In the genomic region with DNA sequence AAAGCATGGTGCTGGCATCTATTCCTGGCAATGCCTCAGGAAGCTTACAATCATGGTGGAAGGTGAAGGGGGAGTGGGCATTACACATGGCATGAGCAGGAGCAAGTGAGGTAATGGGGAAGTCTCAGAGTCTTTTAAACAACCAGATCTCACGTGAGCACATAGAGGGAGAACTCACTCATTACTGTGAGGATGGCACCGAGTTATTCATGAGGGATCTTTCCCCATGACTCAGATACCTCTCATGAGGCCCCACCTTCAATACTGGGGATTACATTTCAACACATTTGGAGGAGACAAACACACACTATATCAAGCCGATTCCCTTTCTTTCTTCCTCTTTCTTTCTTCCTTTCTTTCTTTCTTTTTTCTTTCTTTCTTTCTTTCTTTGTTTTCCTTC, we compare ENCODE assay signal across 20 cellular contexts. TPM values are rescaled to one million over a fixed set of nuclear protein-coding genes. Genes with fewer than 3 reads are reported as not detected.
DNase-seq lines count a peak whose midpoint lies in the region; ATAC-seq lines count a peak whose summit lies in the region.
"Had no signal": no experiment of that assay in that cellular context is flagged by ENCODE, and none has a peak within 500 bp of the region (broad histone marks: within the 10 kb centered on the region; RNA-seq: fewer than 3 reads in every experiment).

No MANE protein-coding gene starts in this region.

- H3K4me3 Mint-ChIP-seq in activated T-helper 17 cell treated with anti-CD3 and anti-CD28 coated beads, Interleukin-2, amount 50 U/mL, for 72 hours, result no peak overlapping the region
- no peak overlapping the region for H3K4me3 Mint-ChIP-seq in effector memory CD8-positive, alpha-beta T cell
- H3K4me3 Mint-ChIP-seq: activated naive CD4-positive, alpha-beta T cell treated with anti-CD3 and anti-CD28 coated beads, Interleukin-2, amount 50 U/mL, for 24 hours; activated T-cell treated with anti-CD3 and anti-CD28 coated beads, Interleukin-2, amount 50 U/mL, for 4 hours had no signal

- no peaks in the 10 kb centered on the region for H3K9me3 Mint-ChIP-seq in activated T-helper 17 cell treated with anti-CD3 and anti-CD28 coated beads, Interleukin-2, amount 50 U/mL, for 72 hours
- no peaks in the 10 kb centered on the region for H3K9me3 Mint-ChIP-seq in effector memory CD8-positive, alpha-beta T cell
- H3K9me3 Mint-ChIP-seq: activated naive CD4-positive, alpha-beta T cell treated with anti-CD3 and anti-CD28 coated beads, Interleukin-2, amount 50 U/mL, for 24 hours; activated T-cell treated with anti-CD3 and anti-CD28 coated beads, Interleukin-2, amount 50 U/mL, for 4 hours had no signal

- no peak overlapping the region for H3K27ac Mint-ChIP-seq in activated T-helper 17 cell treated with anti-CD3 and anti-CD28 coated beads, Interleukin-2, amount 50 U/mL, for 72 hours
- H3K27ac Mint-ChIP-seq in effector memory CD8-positive, alpha-beta T cell, result no peak overlapping the region
- H3K27ac Mint-ChIP-seq: activated naive CD4-positive, alpha-beta T cell treated with anti-CD3 and anti-CD28 coated beads, Interleukin-2, amount 50 U/mL, for 24 hours had no signal

- no peaks in the 10 kb centered on the region for H3K4me1 Mint-ChIP-seq in activated T-helper 17 cell treated with anti-CD3 and anti-CD28 coated beads, Interleukin-2, amount 50 U/mL, for 72 hours
- H3K4me1 Mint-ChIP-seq in effector memory CD8-positive, alpha-beta T cell (ENCODE audit: low read depth in 2 of 2), result no peaks in the 10 kb centered on the region
- H3K4me1 Mint-ChIP-seq: activated naive CD4-positive, alpha-beta T cell treated with anti-CD3 and anti-CD28 coated beads, Interleukin-2, amount 50 U/mL, for 24 hours had no signal

- peak; percentile 39 for DNase-seq in EL
- peak; percentile 83 for DNase-seq in HT1080 (ENCODE audit: low read depth)
- peak; percentile 71 for DNase-seq in kidney tubule cell (ENCODE audit: low spot score)
- no peak for DNase-seq in effector memory CD8-positive, alpha-beta T cell
- no peak for DNase-seq in OCI-M2 (lab: John Stamatoyannopoulos, UW; ENCODE audit: unreplicated experiment)
- DNase-seq in GM03348 (ENCODE audit: low spot score), result no peak
- DNase-seq: activated CD4-positive, alpha-beta T cell treated with anti-CD3 and anti-CD28 coated beads, Interleukin-2, amount 50 U/mL, for 48 hours; activated T-cell treated with anti-CD3 and anti-CD28 coated beads, Interleukin-2, amount 50 U/mL, for 4 hours; colonic mucosa; COR-L47; GOT3; lower lobe of right lung; MV-4-11; NCI-H2081 treated with DMSO at 0.1 percent for 48 hours; stimulated activated CD4-positive, alpha-beta T cell treated with anti-CD3 and anti-CD28 coated beads, Interleukin-4, amount 100 ng/mL, for 24 hours had no signal

- no peaks in the 10 kb centered on the region for H3K36me3 Mint-ChIP-seq in activated T-helper 17 cell treated with anti-CD3 and anti-CD28 coated beads, Interleukin-2, amount 50 U/mL, for 72 hours (ENCODE audit: low read depth)
- no peaks in the 10 kb centered on the region for H3K36me3 Mint-ChIP-seq in effector memory CD8-positive, alpha-beta T cell (ENCODE audit: insufficient read depth)
- H3K36me3 Mint-ChIP-seq: activated naive CD4-positive, alpha-beta T cell treated with anti-CD3 and anti-CD28 coated beads, Interleukin-2, amount 50 U/mL, for 24 hours had no signal

- peak; percentile 59 for ATAC-seq in activated T-helper 17 cell treated with anti-CD3 and anti-CD28 coated beads, Interleukin-2, amount 50 U/mL, for 72 hours (replicated peaks)
- no peak for ATAC-seq in effector memory CD8-positive, alpha-beta T cell (replicated peaks)
- no peak for ATAC-seq in HG02798 (IDR thresholded peaks at IDR 0.05; ENCODE audit: poor library complexity, unreplicated experiment)
- ATAC-seq: activated T-cell treated with anti-CD3 and anti-CD28 coated beads, Interleukin-2, amount 50 U/mL, for 4 hours; lower lobe of right lung; Panc1; SK-N-SH treated with all-trans-retinoic acid at 6 μM for 48 hours had no signal

- H3K27me3 Mint-ChIP-seq in activated T-helper 17 cell treated with anti-CD3 and anti-CD28 coated beads, Interleukin-2, amount 50 U/mL, for 72 hours, result peaks cover 21% of the 10 kb centered on the region
- peaks cover 16 to 26% of the 10 kb centered on the region in 2 donors for H3K27me3 Mint-ChIP-seq in effector memory CD8-positive, alpha-beta T cell

RNA-seq across cellular contexts. Expression of gene FANCL, which starts 47.9 kb away (rescaled TPM):
- total RNA-seq in HT1080 (2014; rRNA removed; shearing (Covaris generic)), result 23.9 and 27.2 TPM in 2 replicates
- polyA plus RNA-seq in HT1080 (2015; cell fraction: cytosol; rRNA removed), result 23.3 and 27.5 TPM in 2 replicates
- 82.4 and 113 TPM in 2 replicates for polyA plus RNA-seq in HT1080 (2015; cell fraction: nucleus; rRNA removed)
- 10 to 100 TPM; 25.8 to 32.7 TPM for total RNA-seq in activated T-helper 17 cell treated with anti-CD3 and anti-CD28 coated beads, Interleukin-2, amount 50 U/mL, for 72 hours

Comparison
In these comparisons a context has a peak if more than half of its experiments do, and no peak if none do; other contexts are left out.
1. DNase-seq: peak in EL (single experiment), HT1080 (single experiment) and kidney tubule cell (single experiment); none in effector memory CD8-positive, alpha-beta T cell (0 of 3), OCI-M2 (single experiment) and GM03348 (single experiment).